18 cellular contexts compared by ENCODE assay signal in the genomic region with DNA sequence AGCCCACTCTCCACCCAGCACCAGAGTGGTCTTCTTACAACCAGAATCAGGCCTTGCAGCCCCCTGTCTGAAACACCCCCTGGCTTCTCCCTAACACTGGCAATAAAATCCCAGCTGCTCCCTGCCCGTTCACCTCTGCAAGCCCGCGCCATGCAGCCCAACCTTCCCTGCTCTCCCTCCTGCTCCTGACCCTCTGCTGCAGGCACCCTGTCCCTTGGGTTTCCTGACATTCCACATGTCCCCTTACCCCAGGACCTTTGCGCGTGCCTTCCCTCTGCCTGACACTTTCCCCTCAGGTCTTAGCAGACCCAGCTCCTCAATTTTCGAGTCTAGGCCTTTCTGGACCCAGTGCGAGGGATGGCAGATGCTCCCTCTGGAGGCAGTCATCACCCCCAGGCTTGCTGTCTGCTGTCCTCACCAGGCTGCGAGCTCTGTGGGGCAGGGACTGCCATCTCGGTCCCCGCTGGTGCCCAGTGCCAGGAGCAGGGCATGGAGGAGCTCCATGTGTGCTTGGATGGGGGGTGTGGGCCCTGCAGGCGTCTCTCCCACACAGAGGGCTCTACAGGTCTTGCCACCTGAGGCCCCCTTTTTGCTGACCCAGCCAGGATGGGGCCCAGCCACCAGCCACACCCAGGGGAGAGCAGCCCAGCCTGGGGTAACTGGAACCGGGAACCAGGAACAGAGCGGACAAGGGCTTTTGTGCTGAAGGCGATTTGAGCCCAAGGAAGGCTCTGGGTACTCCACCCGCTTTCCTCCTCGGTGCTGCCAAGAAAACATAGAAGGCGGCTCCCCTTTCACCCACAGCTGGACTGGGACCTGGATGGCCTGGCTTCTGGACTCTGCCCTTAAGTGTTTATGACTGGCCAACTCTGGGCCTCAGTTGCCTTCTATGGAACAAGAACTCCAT. TPM values are rescaled to one million over a fixed set of nuclear protein-coding genes. Genes with fewer than 3 reads are reported as not detected.
"Had no signal": no experiment of that assay in that cellular context is flagged by ENCODE, and none has a peak within 500 bp of the region (broad histone marks: within the 10 kb centered on the region; RNA-seq: fewer than 3 reads in every experiment).

No MANE protein-coding gene starts in this region.

RNA-seq across cellular contexts. Expression of gene KCNJ18, which starts 15.6 kb away (rescaled TPM):
- total RNA-seq: heart right ventricle; hepatocyte; left cardiac atrium; left lung; lung; mucosa of gallbladder; naive thymus-derived CD8-positive, alpha-beta T cell; neural crest cell; occipital lobe; pancreas; prostate gland; skeletal muscle tissue; smooth muscle cell; stomach; thyroid gland; transverse colon; upper lobe of right lung had no signal
- polyA plus RNA-seq: heart right ventricle; hepatocyte; keratinocyte; lung; naive thymus-derived CD8-positive, alpha-beta T cell; pancreas; smooth muscle cell; stomach had no signal
